In the genomic region with DNA sequence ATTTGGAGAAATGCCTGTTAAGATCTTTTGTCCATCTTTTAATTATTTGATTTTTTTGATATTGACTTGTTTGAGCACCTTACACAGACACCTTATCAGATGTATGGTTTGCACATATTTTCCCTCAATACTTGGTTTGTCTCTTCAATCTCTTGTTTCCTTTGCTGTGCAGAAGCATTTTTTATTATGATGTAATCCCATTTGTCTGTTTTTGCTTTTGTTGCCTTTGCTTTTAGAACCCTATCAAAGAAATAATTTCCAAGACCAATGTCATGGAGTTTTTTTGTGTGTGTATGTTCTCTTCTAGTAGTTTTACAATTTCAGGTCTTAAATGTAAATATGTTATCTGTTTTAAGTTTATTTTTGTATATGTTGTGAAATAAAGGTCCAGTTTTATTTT, we compare ENCODE assay signal across 34 cellular contexts.
"Had no signal": no experiment of that assay in that cellular context is flagged by ENCODE, and none has a peak within 500 bp of the region (broad histone marks: within the 10 kb centered on the region; RNA-seq: fewer than 3 reads in every experiment).

No MANE protein-coding gene starts in this region.

- H3K27me3 ChIP-seq: MG63 had no signal

- H3K4me3 ChIP-seq: MG63 had no signal

- DNase-seq: Karpas-422, Kasumi-1, MG63, MM.1S, MV-4-11, NCI-H1048, NCI-H1092, NCI-H1092 treated with DMSO at 0.1 percent for 48 hours, NCI-H1105, NCI-H1105 treated with DMSO at 0.1 percent for 48 hours, NCI-H1417, NCI-H1417 treated with DMSO at 0.1 percent for 48 hours, NCI-H1436, NCI-H1436 treated with DMSO at 0.1 percent for 48 hours, NCI-H146, NCI-H1694, NCI-H1694 treated with DMSO at 0.1 percent for 48 hours, NCI-H187, NCI-H187 treated with DMSO at 0.1 percent for 48 hours, NCI-H1930, NCI-H2029, NCI-H2029 treated with DMSO at 0.1 percent for 48 hours, NCI-H2081, NCI-H2081 treated with DMSO at 0.1 percent for 48 hours, NCI-H2107, NCI-H2171, NCI-H2171 treated with DMSO at 0.1 percent for 48 hours, NCI-H2227 treated with DMSO at 0.1 percent for 48 hours, NCI-H226, NCI-H345, NCI-H446, NCI-H446 treated with DMSO at 0.1 percent for 48 hours, NCI-H510A, NCI-H510A treated with DMSO at 0.1 percent for 48 hours had no signal

- H3K36me3 ChIP-seq: MG63 had no signal

- H3K9me3 ChIP-seq: MG63 had no signal
